In the genomic region with DNA sequence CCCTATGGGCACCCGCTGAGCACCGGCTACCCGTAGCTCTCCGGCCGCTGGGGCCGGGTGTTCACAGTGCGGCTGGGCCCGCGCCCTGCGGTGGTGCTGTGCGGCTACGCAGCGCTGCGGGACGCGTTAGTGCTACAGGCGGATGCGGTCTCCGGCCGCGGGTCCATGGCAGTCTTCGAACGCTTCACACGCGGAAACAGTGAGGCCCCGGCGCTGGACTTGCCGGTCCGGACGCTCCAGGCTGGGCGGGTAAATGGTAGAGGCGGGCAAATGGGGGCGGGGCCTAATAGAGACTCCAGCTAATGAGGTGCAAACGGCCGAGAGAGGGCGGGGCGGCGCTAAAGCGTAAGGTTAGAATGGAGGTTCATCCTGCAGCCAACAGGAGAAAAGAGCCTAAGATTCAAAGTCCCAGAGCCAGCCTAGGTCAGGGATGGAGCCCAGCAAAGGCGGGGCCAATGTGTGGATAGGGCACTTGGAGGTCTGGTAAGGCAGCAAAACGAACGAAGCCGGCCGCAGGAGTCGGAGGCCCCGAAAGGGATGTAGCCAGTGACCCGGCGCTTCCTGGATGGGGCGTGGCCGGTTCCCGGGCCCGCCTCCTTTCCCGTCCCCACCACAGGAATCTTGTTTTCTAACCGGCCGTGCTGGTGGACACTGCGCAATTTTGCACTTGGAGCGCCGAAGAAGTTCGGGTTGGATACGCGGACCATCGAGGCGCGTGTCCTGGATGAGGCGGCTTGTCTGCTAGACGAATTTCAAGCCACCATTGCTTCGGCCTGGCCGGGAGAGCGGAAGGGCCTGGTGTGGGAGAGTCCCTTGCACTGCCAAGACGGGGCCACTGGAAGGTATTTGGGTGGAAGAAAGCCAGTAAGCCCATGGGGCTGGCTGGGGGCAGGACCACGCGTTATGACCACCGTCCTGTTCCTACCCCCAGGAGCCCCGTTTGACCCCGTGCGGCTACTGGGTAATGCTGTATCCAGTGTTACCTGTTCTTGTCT, we compare ENCODE assay signal across 9 cellular contexts. TPM values are rescaled to one million over a fixed set of nuclear protein-coding genes. Genes with fewer than 3 reads are reported as not detected.
DNase-seq lines count a peak whose midpoint lies in the region; ATAC-seq, FAIRE-seq and TF ChIP-seq lines count a peak whose summit lies in the region.
"Not testable (repeated sequence)": the region's sequence is repeated elsewhere in the genome, so short reads cannot be mapped to it uniquely, and the experiment has no call there.
"Had no signal": no experiment of that assay in that cellular context is flagged by ENCODE, and none has a peak within 500 bp of the region (broad histone marks: within the 10 kb centered on the region; RNA-seq: fewer than 3 reads in every experiment).

No MANE protein-coding gene starts in this region.

- in situ Hi-C loops in GM12878 (cut with MboI) = not testable (repeated sequence)

- not testable (repeated sequence) for H3K27me3 ChIP-seq in CD8-positive, alpha-beta T cell (ENCODE audit: insufficient read depth, low read length); GM12878 (replicated peaks in 1 of 2; ENCODE audit: control insufficient read depth in 2 of 2, insufficient read depth in 2 of 2, low read length in 1 of 2); trophoblast cell (ENCODE audit: insufficient read depth, low read length)

- peak; percentile 91 for FAIRE-seq in GM12878 (lab: Jason Lieb, UNC)

- H2BK5ac ChIP-seq in trophoblast cell (ENCODE audit: low read depth, low read length, poor library complexity) = not testable (repeated sequence)

- H3K4me3 ChIP-seq in CD8-positive, alpha-beta T cell (ENCODE audit: low read depth, low read length) = peak overlapping the region; percentile 60
- not testable (repeated sequence) for H3K4me3 ChIP-seq in GM12878
- peak overlapping the region; percentile 54 for H3K4me3 ChIP-seq in trophoblast cell (ENCODE audit: low read depth, low read length)

- H3K4ac ChIP-seq in trophoblast cell (ENCODE audit: low read depth, low read length) = not testable (repeated sequence)

- RAD21 ChIA-PET in GM12878 (lab: Charles Lee; ENCODE audit: unreplicated experiment) = not testable (repeated sequence)

- not testable (repeated sequence) for TF ChIP-seq RAD21 in GM12878 (IDR thresholded peaks at IDR 0.05; ENCODE audit: insufficient read depth, low read depth, low read length)

- not testable (repeated sequence) for H3K18ac ChIP-seq in trophoblast cell (ENCODE audit: low read length)

- 56% methylated on average over 29 of the region's 76 CpGs for WGBS in GM12878 (ENCODE audit: insufficient coverage, insufficient replicate concordance, low lambda C conversion rate, missing lambda C conversion rate)
- no CpG with 5 or more reads among the region's 76 CpGs for WGBS in trophoblast cell (ENCODE audit: extremely low coverage, insufficient coverage, insufficient read length)

- not testable (repeated sequence) for TF ChIP-seq POLR2A in GM12878 (IDR thresholded peaks at IDR 0.05; ENCODE audit: low read depth, low read length)

- not testable (repeated sequence) for H4K20me1 ChIP-seq in GM12878 (ENCODE audit: control insufficient read depth, insufficient read depth)

- not testable (repeated sequence) for H2AFZ ChIP-seq in GM12878 (ENCODE audit: control insufficient read depth, low read depth, low read length)
- H2AFZ ChIP-seq in trophoblast cell (ENCODE audit: insufficient read depth, low read length, poor library complexity) = peak overlapping the region; percentile 15

- not testable (repeated sequence) for H3K9me3 ChIP-seq in CD8-positive, alpha-beta T cell (ENCODE audit: low read length); GM12878 (replicated peaks; ENCODE audit: control insufficient read depth, insufficient read depth, low read length); trophoblast cell (ENCODE audit: insufficient read depth, low read depth, low read length)

- not testable (repeated sequence) for TF ChIP-seq CTCF in CD8-positive, alpha-beta T cell (IDR thresholded peaks at IDR 0.05); GM12878 (IDR thresholded peaks at IDR 0.05 in 2 of 3, conservative IDR thresholded peaks at IDR 0.05 in 1 of 3; ENCODE audit: control insufficient read depth in 2 of 3, extremely low read depth in 1 of 3, insufficient read depth in 1 of 3, low read depth in 3 of 3, low read length in 3 of 3)

- not testable (repeated sequence) for H3K79me2 ChIP-seq in GM12878 (ENCODE audit: control insufficient read depth, insufficient read depth, low read length); trophoblast cell (ENCODE audit: control insufficient read depth, insufficient read depth, low read length, poor library complexity)

- H4K91ac ChIP-seq in trophoblast cell (ENCODE audit: low read depth, low read length) = peak overlapping the region; percentile 45

- ATAC-seq in CD8-positive, alpha-beta T cell = peak; percentile 92
- ATAC-seq in GM12878 (peak; percentile 94), left colon (peak; percentile 95)

- H3K4me1 Mint-ChIP-seq in CD8-positive, alpha-beta T cell (ENCODE audit: low read depth) = peaks cover 20% of the 10 kb centered on the region
- not testable (repeated sequence) for H3K4me1 Mint-ChIP-seq in IgD-negative memory B cell

- not testable (repeated sequence) for H3K4me1 ChIP-seq in CD8-positive, alpha-beta T cell (ENCODE audit: insufficient read depth, low read length); GM12878 (ENCODE audit: control insufficient read depth, insufficient read depth, low read length); trophoblast cell (ENCODE audit: control insufficient read depth in 1 of 2, insufficient read depth in 2 of 2, low read length in 2 of 2)

- DNase-seq in CD8-positive, alpha-beta T cell = peak in 4 of 7 experiments; percentile 28 to 59 (median 41)
- peak; percentile 27 to 28 for DNase-seq in activated CD4-positive, alpha-beta T cell treated with anti-CD3 and anti-CD28 coated beads, Interleukin-2, amount 50 U/mL, for 24 hours (ENCODE audit: low read depth in 1 of 2, low spot score in 1 of 2)
- not testable (repeated sequence) for DNase-seq in GM12878 (ENCODE audit: low read depth, low spot score)
- DNase-seq in fibroblast of peridontal ligament (ENCODE audit: extremely low read depth) (peak; percentile 6), left colon (peak; percentile 59 to 63), trophoblast cell (peak; percentile 52 to 60)
- DNase-seq in stimulated activated naive CD4-positive, alpha-beta T cell treated with Interleukin-2 at 50 U/mL for 16 hours (lab: John Stamatoyannopoulos, UW) = peak; percentile 4

- not testable (repeated sequence) for H2AK5ac ChIP-seq in trophoblast cell (ENCODE audit: low read length)

- POLR2A ChIA-PET in CD8-positive, alpha-beta T cell (lab: Charles Lee); GM12878 (lab: Charles Lee): not testable (repeated sequence)

- H3K27ac ChIP-seq in CD8-positive, alpha-beta T cell (ENCODE audit: low read depth, low read length) = peak overlapping the region; percentile 32
- not testable (repeated sequence) for H3K27ac ChIP-seq in GM12878 (ENCODE audit: control insufficient read depth, insufficient read depth); trophoblast cell (ENCODE audit: low read depth, low read length)

- not testable (repeated sequence) for H2BK120ac ChIP-seq in trophoblast cell (ENCODE audit: insufficient read depth, low read length, poor library complexity)

- H4K8ac ChIP-seq in trophoblast cell (ENCODE audit: low read depth, low read length) = peak overlapping the region; percentile 41

- intact Hi-C loops in CD8-positive, alpha-beta T cell (cut with DNase I, micrococcal nuclease); GM12878 (cut with micrococcal nuclease; ENCODE audit: unreplicated experiment): not testable (repeated sequence)
- intact Hi-C loops in left colon (cut with DNase I, micrococcal nuclease) = loop anchor here in 1 of 2 donors (5.0 kb wide), 1 partner anchor 473 kb away; no protein-coding TSS in a partner anchor

- not testable (repeated sequence) for H3K9me3 Mint-ChIP-seq in CD8-positive, alpha-beta T cell; IgD-negative memory B cell

- H2BK12ac ChIP-seq in trophoblast cell (ENCODE audit: low read length) = not testable (repeated sequence)

- not testable (repeated sequence) for H3K23ac ChIP-seq in trophoblast cell (ENCODE audit: low read length)

- SMC1A ChIA-PET in GM12878 (lab: Charles Lee; ENCODE audit: uncharacterized antibody, unreplicated experiment) = not testable (repeated sequence)

- H3K36me3 ChIP-seq in CD8-positive, alpha-beta T cell (ENCODE audit: insufficient read depth, low read length); GM12878 (ENCODE audit: control insufficient read depth in 2 of 2, insufficient read depth in 2 of 2, low read length in 1 of 2); trophoblast cell (ENCODE audit: control insufficient read depth in 1 of 2, insufficient read depth in 2 of 2, low read length in 2 of 2): not testable (repeated sequence)

- peak overlapping the region; percentile 81 for H3K27ac Mint-ChIP-seq in CD8-positive, alpha-beta T cell
- H3K27ac Mint-ChIP-seq in IgD-negative memory B cell = not testable (repeated sequence)

- TF ChIP-seq EP300 in GM12878 (IDR thresholded peaks at IDR 0.05; ENCODE audit: borderline replicate concordance in 1 of 2, control insufficient read depth in 1 of 2, low read depth in 2 of 2, low read length in 2 of 2) = not testable (repeated sequence)

- CTCF ChIA-PET in CD8-positive, alpha-beta T cell (lab: Charles Lee); GM12878 (lab: Yijun Ruan, JAX): not testable (repeated sequence)

- not testable (repeated sequence) for H3K9ac ChIP-seq in GM12878 (ENCODE audit: control insufficient read depth, insufficient read depth, low read length); trophoblast cell (ENCODE audit: low read length)

- H3K4me2 ChIP-seq in GM12878 (ENCODE audit: control insufficient read depth, insufficient read depth) (0 out of 2 replicates have a peak overlapping the region, but pooled peaks have one; percentile 42), trophoblast cell (ENCODE audit: low read length) (peak overlapping the region; percentile 67)

- BruUV-seq in GM12878 (replicated peaks; lab: Mats Ljungman, UMichigan) = not testable (repeated sequence)

- H3K27me3 Mint-ChIP-seq in CD8-positive, alpha-beta T cell (ENCODE audit: low read depth) = not testable (repeated sequence)
- peaks cover 23% of the 10 kb centered on the region for H3K27me3 Mint-ChIP-seq in IgD-negative memory B cell

- peak overlapping the region; percentile 90 for H3K4me3 Mint-ChIP-seq in CD8-positive, alpha-beta T cell
- peak overlapping the region; percentile 81 to 93 (median 86) for H3K4me3 Mint-ChIP-seq in IgD-negative memory B cell

- not testable (repeated sequence) for H3K79me1 ChIP-seq in trophoblast cell (ENCODE audit: low read length)

- not testable (repeated sequence) for H4K12ac ChIP-seq in trophoblast cell (ENCODE audit: low read depth, low read length)

- not testable (repeated sequence) for H3K14ac ChIP-seq in trophoblast cell (ENCODE audit: low read length)

- H3K36me3 Mint-ChIP-seq in CD8-positive, alpha-beta T cell; IgD-negative memory B cell: not testable (repeated sequence)

RNA-seq across cellular contexts. Expression of a gene that starts 21.5 kb away (rescaled TPM):
- total RNA-seq in CD8-positive, alpha-beta T cell = 1 to 10 TPM; 1.4 to 1.8 TPM
- not detected for polyA plus RNA-seq in IgD-negative memory B cell
- not detected in 2 replicates for total RNA-seq in GM12878 (2013; cell fraction: nucleolus; rRNA removed)
- not detected in 2 replicates for total RNA-seq in GM12878 (2014; rRNA removed)
- total RNA-seq in GM12878 (2014; rRNA removed; fragmentation: Illumina TruSeq; extraction: Trizol) = not detected in 2 replicates
- not detected in 2 replicates for total RNA-seq in GM12878 (2021)
- not detected for polyA plus RNA-seq in GM12878 (2011; ENCODE audit: low read depth)
- not detected in 2 replicates for polyA plus RNA-seq in GM12878 (2011; rRNA removed)
- not detected in 2 replicates for polyA plus RNA-seq in GM12878 (2011; cell fraction: cytosol; rRNA removed)
- not detected in 2 replicates for polyA plus RNA-seq in GM12878 (2011; cell fraction: nucleus; rRNA removed)
- polyA plus RNA-seq in GM12878 (2012) = 0.55 TPM in 1 of 2 replicates, not detected in the other
- polyA plus RNA-seq in GM12878 (2014; fragmentation: Illumina TruSeq; extraction: Trizol) = not detected in 2 replicates
- polyA plus RNA-seq in GM12878 (2014; fragmentation: Nextera tagmentation; extraction: Ambion mirVana) = not detected
- polyA plus RNA-seq in GM12878 (2014; rRNA removed) = not detected in 2 replicates
- not detected for polyA plus RNA-seq in GM12878 (2016; fragmentation: Nextera tagmentation; extraction: Ambion mirVana)
- not detected in 2 replicates for polyA minus RNA-seq in GM12878 (2011; rRNA and poly(A)+ RNA removed)
- not detected in 2 replicates for polyA minus RNA-seq in GM12878 (2011; cell fraction: cytosol; rRNA and poly(A)+ RNA removed)
- polyA minus RNA-seq in GM12878 (2011; cell fraction: nucleus; rRNA and poly(A)+ RNA removed) = not detected in 2 replicates
- total RNA-seq in left colon = not detected
- not detected in 2 replicates for polyA plus RNA-seq in trophoblast cell (2013)
- total RNA-seq: pulmonary artery endothelial cell had no signal

RNA-seq across cellular contexts. Expression of a gene that starts 47.4 kb away (rescaled TPM):
- not detected for total RNA-seq in CD8-positive, alpha-beta T cell
- polyA plus RNA-seq in IgD-negative memory B cell = not detected
- not detected in 2 replicates for total RNA-seq in GM12878 (2013; cell fraction: nucleolus; rRNA removed)
- not detected in 2 replicates for total RNA-seq in GM12878 (2014; rRNA removed)
- total RNA-seq in GM12878 (2014; rRNA removed; fragmentation: Illumina TruSeq; extraction: Trizol) = not detected in 2 replicates
- total RNA-seq in GM12878 (2021) = not detected in 2 replicates
- not detected for polyA plus RNA-seq in GM12878 (2011; ENCODE audit: low read depth)
- not detected in 2 replicates for polyA plus RNA-seq in GM12878 (2011; rRNA removed)
- polyA plus RNA-seq in GM12878 (2011; cell fraction: cytosol; rRNA removed) = not detected in 2 replicates
- polyA plus RNA-seq in GM12878 (2011; cell fraction: nucleus; rRNA removed) = not detected in 2 replicates
- polyA plus RNA-seq in GM12878 (2012) = not detected in 2 replicates
- not detected in 2 replicates for polyA plus RNA-seq in GM12878 (2014; fragmentation: Illumina TruSeq; extraction: Trizol)
- not detected for polyA plus RNA-seq in GM12878 (2014; fragmentation: Nextera tagmentation; extraction: Ambion mirVana)
- polyA plus RNA-seq in GM12878 (2014; rRNA removed) = not detected in 2 replicates
- not detected for polyA plus RNA-seq in GM12878 (2016; fragmentation: Nextera tagmentation; extraction: Ambion mirVana)
- polyA minus RNA-seq in GM12878 (2011; rRNA and poly(A)+ RNA removed) = not detected in 2 replicates
- not detected in 2 replicates for polyA minus RNA-seq in GM12878 (2011; cell fraction: cytosol; rRNA and poly(A)+ RNA removed)
- not detected in 2 replicates for polyA minus RNA-seq in GM12878 (2011; cell fraction: nucleus; rRNA and poly(A)+ RNA removed)
- total RNA-seq in left colon = not detected
- polyA plus RNA-seq in trophoblast cell (2013) = not detected in 2 replicates
- total RNA-seq: pulmonary artery endothelial cell had no signal

RNA-seq across cellular contexts. Expression of a gene that starts 57.3 kb away (rescaled TPM):
- total RNA-seq in CD8-positive, alpha-beta T cell = under 1 TPM; 0.39 to 0.41 TPM
- polyA plus RNA-seq in IgD-negative memory B cell (not detected), GM12878 (2011; rRNA removed) (0.03 TPM in 1 of 2 replicates, not detected in the other), GM12878 (2014; fragmentation: Illumina TruSeq; extraction: Trizol) (0.28 TPM in 1 of 2 replicates, not detected in the other), GM12878 (2014; fragmentation: Nextera tagmentation; extraction: Ambion mirVana) (under 1 TPM; 0.04 to 0.08 TPM), GM12878 (2014; rRNA removed) (0.05 and 0.11 TPM in 2 replicates), GM12878 (2016; fragmentation: Nextera tagmentation; extraction: Ambion mirVana) (under 1 TPM; 0.21 to 0.28 TPM)
- not detected in 2 replicates for total RNA-seq in GM12878 (2013; cell fraction: nucleolus; rRNA removed)
- total RNA-seq in GM12878 (2014; rRNA removed) (not detected in 2 replicates), GM12878 (2014; rRNA removed; fragmentation: Illumina TruSeq; extraction: Trizol) (not detected in 2 replicates), GM12878 (2021) (0.15 and 0.37 TPM in 2 replicates), left colon (10 to 100 TPM; 22.6 to 44.9 TPM)
- polyA plus RNA-seq in GM12878 (2011; ENCODE audit: low read depth) = 0.17 TPM
- 0.03 and 0.07 TPM in 2 replicates for polyA plus RNA-seq in GM12878 (2011; cell fraction: cytosol; rRNA removed)
- 0.20 TPM in 1 of 2 replicates, not detected in the other for polyA plus RNA-seq in GM12878 (2011; cell fraction: nucleus; rRNA removed)
- polyA plus RNA-seq in GM12878 (2012) = 0.38 and 0.92 TPM in 2 replicates
- polyA minus RNA-seq in GM12878 (2011; rRNA and poly(A)+ RNA removed) = not detected in 2 replicates
- not detected in 2 replicates for polyA minus RNA-seq in GM12878 (2011; cell fraction: cytosol; rRNA and poly(A)+ RNA removed)
- polyA minus RNA-seq in GM12878 (2011; cell fraction: nucleus; rRNA and poly(A)+ RNA removed) = 0.10 TPM in 1 of 2 replicates, not detected in the other
- polyA plus RNA-seq in trophoblast cell (2013) = 10.3 and 11.2 TPM in 2 replicates

Comparison
In these comparisons a context has a peak if more than half of its experiments do, and no peak if none do; other contexts are left out.
1. RNA of a gene that starts 57.3 kb away (total RNA-seq): 22.6 to 44.9 TPM in left colon; 0.39 to 0.41 TPM in CD8-positive, alpha-beta T cell and 0.15 to 0.37 TPM in GM12878; every median in the first group is over 10 times any median in the second.
2. Peak in every context shown above with its lines, with median percentiles within 50 percentile points of each other: ATAC-seq.